Comparison of ENCODE assay signal across 8 cellular contexts in genomic region chr20:53655909-53656652, GRCh38.
A peak's percentile ranks its signal among the peaks of the same experiment; 100 is the strongest.
DNase-seq lines count a peak whose midpoint lies in the region; ATAC-seq, FAIRE-seq and TF ChIP-seq lines count a peak whose summit lies in the region.

No MANE protein-coding gene starts in this region.

- H3K9ac ChIP-seq in PC-3 (ENCODE audit: low read length) (no peak overlapping the region), skeletal muscle satellite cell (ENCODE audit: low read depth, low read length) (peak overlapping the region; percentile 13)

- POLR2A ChIA-PET in PC-3 (lab: Charles Lee; ENCODE audit: unreplicated experiment), result no interaction called here

- CTCF ChIA-PET in PC-3 (lab: Charles Lee), result interaction anchor here (0.6 kb wide), 1 partner anchor 229 kb away, joined by 3 read pairs; no protein-coding TSS in a partner anchor

- intact Hi-C loops in PC-3 (cut with micrococcal nuclease) (loop anchor here (5.0 kb wide), 1 partner anchor 36 kb away; no protein-coding TSS in a partner anchor), dorsolateral prefrontal cortex (cut with DNase I) (no loop called here)

- no peaks in the 10 kb centered on the region for H3K79me2 ChIP-seq in PC-3 (ENCODE audit: low read length)

- no peak for ATAC-seq in PC-3
- no peak for ATAC-seq in GM21529 (IDR thresholded peaks at IDR 0.05; ENCODE audit: unreplicated experiment)

- H3K9me2 ChIP-seq in PC-3 (replicated peaks; ENCODE audit: low read length), result no peaks in the 10 kb centered on the region

- DNase-seq in GM12891 (ENCODE audit: insufficient read length, low spot score), result no peak
- peak; percentile 49 for DNase-seq in PC-3
- DNase-seq in epithelial cell of esophagus (ENCODE audit: low read depth), result peak; percentile 38
- DNase-seq in DMS79 (lab: John Stamatoyannopoulos, UW), result no peak
- no peak for DNase-seq in dorsolateral prefrontal cortex
- no peak for DNase-seq in NCI-H748 (lab: John Stamatoyannopoulos, UW; ENCODE audit: unreplicated experiment)

- peak; percentile 9 for FAIRE-seq in GM12891 (lab: Jason Lieb, UNC)

- H4K20me1 ChIP-seq in PC-3 (ENCODE audit: low read length), result no peaks in the 10 kb centered on the region

- H3K4me3 ChIP-seq in PC-3 (ENCODE audit: low read length) (no peak overlapping the region), epithelial cell of esophagus (ENCODE audit: low read length) (no peak overlapping the region), skeletal muscle satellite cell (ENCODE audit: low read length) (no peak overlapping the region), dorsolateral prefrontal cortex (no peak overlapping the region)

- TF ChIP-seq CTCF in PC-3 (conservative IDR thresholded peaks at IDR 0.05; ENCODE audit: low read depth, low read length) (no peak), epithelial cell of esophagus (IDR thresholded peaks at IDR 0.05; ENCODE audit: insufficient read depth, low read depth, low read length, missing control alignments) (no peak), dorsolateral prefrontal cortex (IDR thresholded peaks at IDR 0.05 in 54 of 56, conservative IDR thresholded peaks at IDR 0.05 in 2 of 56; ENCODE audit: low read depth in 1 of 56, partially characterized antibody in 56 of 56) (no peak)

- H3K4me2 ChIP-seq in PC-3 (ENCODE audit: low read length) (peak overlapping the region; percentile 74), skeletal muscle satellite cell (ENCODE audit: low read length) (peak overlapping the region; percentile 57)

- no TSS peak for BruUV-seq in PC-3 (replicated peaks; lab: Mats Ljungman, UMichigan)

- no peaks in the 10 kb centered on the region for H3F3A ChIP-seq in PC-3 (ENCODE audit: low read length, unreplicated experiment)

- H3K27me3 ChIP-seq in PC-3 (ENCODE audit: low read length), result no peaks in the 10 kb centered on the region
- no peaks in the 10 kb centered on the region for H3K27me3 ChIP-seq in skeletal muscle satellite cell (ENCODE audit: control insufficient read depth, insufficient read depth, low read length)
- H3K27me3 ChIP-seq in dorsolateral prefrontal cortex, result no peaks in the 10 kb centered on the region

- H3K4me1 ChIP-seq in PC-3 (ENCODE audit: insufficient read depth, low read length) (peaks cover 22% of the 10 kb centered on the region), skeletal muscle satellite cell (ENCODE audit: control insufficient read depth, insufficient read depth, low read length) (peaks cover 49% of the 10 kb centered on the region)

- peak overlapping the region; percentile 8 for H3K27ac ChIP-seq in PC-3 (ENCODE audit: low read length)
- peak overlapping the region in 12 of 59 donors; percentile 1 to 61 (median 20) for H3K27ac ChIP-seq in dorsolateral prefrontal cortex

- H2AFZ ChIP-seq in PC-3 (ENCODE audit: low read length), result peak overlapping the region; percentile 50

- TF ChIP-seq POLR2A in GM12891 (IDR thresholded peaks at IDR 0.05; ENCODE audit: low read depth, low read length), result no peak

- H3K36me3 ChIP-seq in PC-3 (ENCODE audit: low read depth, low read length) (no peaks in the 10 kb centered on the region), skeletal muscle satellite cell (ENCODE audit: insufficient read depth, low read length) (no peaks in the 10 kb centered on the region)

- H3K9me3 ChIP-seq in PC-3 (ENCODE audit: low read length) (no peaks in the 10 kb centered on the region), skeletal muscle satellite cell (replicated peaks; ENCODE audit: low read length) (no peaks in the 10 kb centered on the region)

TF ChIP-seq in GM12891, 5 proteins besides CTCF, POLR2A, EP300 and RAD21:
- TF ChIP-seq POLR2AphosphoS5 (IDR thresholded peaks at IDR 0.05; ENCODE audit: low read depth, low read length) (no peak), PAX5 (IDR thresholded peaks at IDR 0.05; ENCODE audit: insufficient read depth, low read length, severe bottlenecking) (no peak), SPI1 (IDR thresholded peaks at IDR 0.05; ENCODE audit: low read depth, low read length) (no peak)

Comparison
In these comparisons a context has a peak if more than half of its experiments do, and no peak if none do; other contexts are left out.
1. DNase-seq: peak in PC-3 (single experiment) and epithelial cell of esophagus (single experiment); none in GM12891 (single experiment), DMS79 (single experiment), dorsolateral prefrontal cortex (0 of 10) and NCI-H748 (single experiment).